1 cellular context compared by ENCODE assay signal in genomic region chr17:40316571-40317344, GRCh38.
TF ChIP-seq lines count a peak whose summit lies in the region.

No MANE protein-coding gene starts in this region.

TF ChIP-seq in HepG2, 621 proteins besides CTCF, POLR2A, EP300 and RAD21 (continued from another document and continues in another):
- peak; percentile 35 to 50; a peak in 1 of 4 replicates for TF ChIP-seq HMGXB4 (CRISPR knock-in tag; IDR thresholded peaks at IDR 0.05; ENCODE audit: borderline replicate concordance in 1 of 2, low read depth in 1 of 2)
- TF ChIP-seq HMG20B (CRISPR knock-in tag; conservative IDR thresholded peaks at IDR 0.05), result peak; percentile 74
- TF ChIP-seq ZBTB4 (CRISPR knock-in tag; IDR thresholded peaks at IDR 0.05; ENCODE audit: borderline replicate concordance), result 0 out of 2 replicates have a peak, but pooled peaks have one; percentile 21
- 0 out of 2 replicates have a peak, but pooled peaks have one; percentile 32 for TF ChIP-seq PRDM10 (CRISPR knock-in tag; IDR thresholded peaks at IDR 0.05; ENCODE audit: low read depth)
- no peak for TF ChIP-seq KDM4B (CRISPR knock-in tag; IDR thresholded peaks at IDR 0.05)
- TF ChIP-seq GABPB1 (CRISPR knock-in tag; IDR thresholded peaks at IDR 0.05), result peak; percentile 83; the same call in 1 of the 2 replicates
- TF ChIP-seq RBFOX2 (IDR thresholded peaks at IDR 0.05; ENCODE audit: low read depth, low read length), result no peak
- peak; percentile 61; the same call in 1 of the 2 replicates for TF ChIP-seq MXD1 (CRISPR knock-in tag; IDR thresholded peaks at IDR 0.05)
- no peak for TF ChIP-seq ZNF335 (CRISPR knock-in tag; IDR thresholded peaks at IDR 0.05)
- TF ChIP-seq PRDM15 (CRISPR knock-in tag; IDR thresholded peaks at IDR 0.05), result peak; percentile 95
- TF ChIP-seq ARID4A (CRISPR knock-in tag; IDR thresholded peaks at IDR 0.05; ENCODE audit: borderline replicate concordance), result peak; percentile 78; the same call in 1 of the 2 replicates
- no peak for TF ChIP-seq TEAD2 (CRISPR knock-in tag; IDR thresholded peaks at IDR 0.05)
- TF ChIP-seq NKX3-1 (CRISPR knock-in tag; IDR thresholded peaks at IDR 0.05), result peak; percentile 61; the same call in 1 of the 2 replicates
- TF ChIP-seq KDM2A (CRISPR knock-in tag; IDR thresholded peaks at IDR 0.05; ENCODE audit: borderline replicate concordance, low read depth), result peak; percentile 50; the same call in 1 of the 2 replicates
- 0 out of 2 replicates have a peak, but pooled peaks have one; percentile 11 for TF ChIP-seq KDM3A (CRISPR knock-in tag; IDR thresholded peaks at IDR 0.05; ENCODE audit: low read depth)
- peak; percentile 26; the same call in 1 of the 2 replicates for TF ChIP-seq ZNF333 (CRISPR knock-in tag; IDR thresholded peaks at IDR 0.05; ENCODE audit: borderline replicate concordance)
- peak; percentile 79; the same call in 1 of the 2 replicates for TF ChIP-seq PITX1 (CRISPR knock-in tag; IDR thresholded peaks at IDR 0.05)
- peak; percentile 45; the same call in 1 of the 2 replicates for TF ChIP-seq THRA (CRISPR knock-in tag; IDR thresholded peaks at IDR 0.05; ENCODE audit: borderline replicate concordance)
- TF ChIP-seq ISX (CRISPR knock-in tag; conservative IDR thresholded peaks at IDR 0.05), result 0 out of 2 replicates have a peak, but pooled peaks have one; percentile 54
- TF ChIP-seq SIN3B (IDR thresholded peaks at IDR 0.05; ENCODE audit: low read length), result 0 out of 2 replicates have a peak, but pooled peaks have one; percentile 53
- TF ChIP-seq ZFY (CRISPR knock-in tag; IDR thresholded peaks at IDR 0.05), result peak; percentile 85
- TF ChIP-seq HOXA3 (CRISPR knock-in tag; IDR thresholded peaks at IDR 0.05), result peak; percentile 48; the same call in 1 of the 2 replicates
- peak; percentile 66 for TF ChIP-seq YY1 (IDR thresholded peaks at IDR 0.05; ENCODE audit: insufficient read depth, insufficient replicate concordance, low read depth, low read length)
- peak; percentile 48 for TF ChIP-seq KAT8 (CRISPR knock-in tag; IDR thresholded peaks at IDR 0.05)
- no peak for TF ChIP-seq TRIM24 (CRISPR knock-in tag; IDR thresholded peaks at IDR 0.05)
- TF ChIP-seq HNF1A (IDR thresholded peaks at IDR 0.05; ENCODE audit: low read depth), result no peak
- peak; percentile 55; the same call in 1 of the 2 replicates for TF ChIP-seq HNF1A (CRISPR knock-in tag; IDR thresholded peaks at IDR 0.05; ENCODE audit: borderline replicate concordance)
- peak; percentile 76; the same call in 1 of the 2 replicates for TF ChIP-seq ZNF331 (CRISPR knock-in tag; IDR thresholded peaks at IDR 0.05)
- peak; percentile 56; the same call in 1 of the 2 replicates for TF ChIP-seq ZNF263 (CRISPR knock-in tag; IDR thresholded peaks at IDR 0.05)
- peak; percentile 50; the same call in 1 of the 2 replicates for TF ChIP-seq RARA (CRISPR knock-in tag; IDR thresholded peaks at IDR 0.05)
- TF ChIP-seq MLLT10 (CRISPR knock-in tag; IDR thresholded peaks at IDR 0.05), result no peak
- no peak; the same call in 1 of the 2 replicates for TF ChIP-seq SP2 (CRISPR knock-in tag; IDR thresholded peaks at IDR 0.05)
